In the genomic region with DNA sequence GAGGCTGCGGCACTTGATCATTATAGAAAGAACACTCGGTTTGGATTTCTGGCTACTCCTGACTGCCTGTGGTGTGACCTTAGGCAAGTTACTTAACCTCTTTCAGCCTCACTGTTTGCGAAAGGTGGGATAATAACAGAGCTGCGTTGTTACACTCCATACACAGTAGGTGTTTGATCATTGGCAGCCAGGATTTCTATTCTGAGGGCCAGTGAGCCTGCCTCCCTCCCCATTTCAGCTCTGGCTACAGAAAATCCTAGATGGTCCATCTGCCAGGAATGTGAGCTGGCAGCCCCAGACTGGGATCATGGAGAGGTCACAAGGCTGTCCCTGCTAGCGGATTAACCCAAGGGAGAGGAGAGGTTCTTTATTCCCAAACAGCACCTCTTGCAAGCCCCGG, we compare ENCODE assay signal across 34 cellular contexts. TPM values are rescaled to one million over a fixed set of nuclear protein-coding genes. Genes with fewer than 3 reads are reported as not detected.
DNase-seq lines count a peak whose midpoint lies in the region; ATAC-seq lines count a peak whose summit lies in the region.
"Had no signal": no experiment of that assay in that cellular context is flagged by ENCODE, and none has a peak within 500 bp of the region (broad histone marks: within the 10 kb centered on the region; RNA-seq: fewer than 3 reads in every experiment).

No MANE protein-coding gene starts in this region.

- no peak for ATAC-seq in HG03135 (IDR thresholded peaks at IDR 0.05; ENCODE audit: unreplicated experiment)
- ATAC-seq: activated naive CD8-positive, alpha-beta T cell treated with anti-CD3 and anti-CD28 coated beads, Interleukin-2, amount 50 U/mL, for 24 hours; HCT116; heart left ventricle; pancreas had no signal

- no peaks in the 10 kb centered on the region for H3K9me3 Mint-ChIP-seq in activated CD4-positive, alpha-beta T cell treated with anti-CD3 and anti-CD28 coated beads, Interleukin-2, amount 10 ng/mL, durations not matched to agents 7 days and 5 days
- H3K9me3 Mint-ChIP-seq: activated naive CD8-positive, alpha-beta T cell treated with anti-CD3 and anti-CD28 coated beads, Interleukin-2, amount 50 U/mL, for 24 hours; nephron; T-helper 2 cell treated with Interferon-gamma antibody and Interleukin-4, amounts not matched to agents 5 μg/mL and 100 μg/mL, for 36 hours had no signal

- CTCF ChIA-PET in activated CD4-positive, alpha-beta T cell treated with anti-CD3 and anti-CD28 coated beads, Interleukin-2, amount 10 ng/mL, durations not matched to agents 7 days and 5 days (lab: Charles Lee), result no interaction called here

- H3K36me3 ChIP-seq in muscle layer of duodenum (ENCODE audit: control insufficient read depth in 1 of 2, insufficient read depth in 2 of 2, low read length in 2 of 2), result no peaks in the 10 kb centered on the region
- H3K36me3 ChIP-seq: BLaER1 treated with 17β-estradiol and CSF1 and Interleukin-3, amounts not matched to agents 10 nM and 100 nM; heart left ventricle; pancreas; spleen had no signal

- H3K36me3 Mint-ChIP-seq in activated CD4-positive, alpha-beta T cell treated with anti-CD3 and anti-CD28 coated beads, Interleukin-2, amount 10 ng/mL, durations not matched to agents 7 days and 5 days (ENCODE audit: low read depth), result peaks cover 2% of the 10 kb centered on the region

- peak overlapping the region in 1 of 2 donors; percentile 18 for H3K4me3 ChIP-seq in muscle layer of duodenum (ENCODE audit: low read depth in 1 of 2, low read length in 2 of 2)
- H3K4me3 ChIP-seq: BLaER1 treated with 17β-estradiol and CSF1 and Interleukin-3, amounts not matched to agents 10 nM and 100 nM; heart left ventricle; lung; pancreas; spleen had no signal

- H3K27me3 Mint-ChIP-seq in activated CD4-positive, alpha-beta T cell treated with anti-CD3 and anti-CD28 coated beads, Interleukin-2, amount 10 ng/mL, durations not matched to agents 7 days and 5 days, result peaks cover 35% of the 10 kb centered on the region

- peaks cover 4% of the 10 kb centered on the region for H3K4me1 Mint-ChIP-seq in activated CD4-positive, alpha-beta T cell treated with anti-CD3 and anti-CD28 coated beads, Interleukin-2, amount 10 ng/mL, durations not matched to agents 7 days and 5 days

- H3K27me3 ChIP-seq in muscle layer of duodenum (ENCODE audit: low read depth, low read length), result peaks cover 5% of the 10 kb centered on the region

- H3K9me3 ChIP-seq in muscle layer of duodenum (ENCODE audit: control insufficient read depth in 1 of 2, low read length in 2 of 2), result no peaks in the 10 kb centered on the region
- H3K9me3 ChIP-seq: BLaER1 treated with 17β-estradiol and CSF1 and Interleukin-3, amounts not matched to agents 10 nM and 100 nM; heart left ventricle; pancreas had no signal

- H3K4me3 Mint-ChIP-seq in activated CD4-positive, alpha-beta T cell treated with anti-CD3 and anti-CD28 coated beads, Interleukin-2, amount 10 ng/mL, durations not matched to agents 7 days and 5 days, result no peak overlapping the region
- H3K4me3 Mint-ChIP-seq: activated naive CD8-positive, alpha-beta T cell treated with anti-CD3 and anti-CD28 coated beads, Interleukin-2, amount 50 U/mL, for 24 hours; T-helper 2 cell treated with Interferon-gamma antibody and Interleukin-4, amounts not matched to agents 5 μg/mL and 100 μg/mL, for 36 hours had no signal

- POLR2A ChIA-PET in activated CD4-positive, alpha-beta T cell treated with anti-CD3 and anti-CD28 coated beads, Interleukin-2, amount 10 ng/mL, durations not matched to agents 7 days and 5 days (lab: Charles Lee), result no interaction called here

- H3K27ac ChIP-seq in muscle layer of duodenum (ENCODE audit: low read length), result peak overlapping the region; percentile 8
- H3K27ac ChIP-seq: BLaER1 treated with 17β-estradiol and CSF1 and Interleukin-3, amounts not matched to agents 10 nM and 100 nM; HL-60; pancreas; VCaP had no signal

- H3K27ac Mint-ChIP-seq in activated CD4-positive, alpha-beta T cell treated with anti-CD3 and anti-CD28 coated beads, Interleukin-2, amount 10 ng/mL, durations not matched to agents 7 days and 5 days, result no peak overlapping the region
- H3K27ac Mint-ChIP-seq: activated naive CD8-positive, alpha-beta T cell treated with anti-CD3 and anti-CD28 coated beads, Interleukin-2, amount 50 U/mL, for 24 hours; nephron; T-helper 2 cell treated with Interferon-gamma antibody and Interleukin-4, amounts not matched to agents 5 μg/mL and 100 μg/mL, for 36 hours had no signal

- H3K4me1 ChIP-seq in muscle layer of duodenum (ENCODE audit: control insufficient read depth in 1 of 2, insufficient read depth in 2 of 2, low read length in 2 of 2), result peaks cover 0 to 45% of the 10 kb centered on the region in 2 donors

- DNase-seq in HT-29 (ENCODE audit: low spot score) (peak; percentile 36), NCI-H524 (lab: John Stamatoyannopoulos, UW) (peak; percentile 74 to 84), cerebellum (ENCODE audit: low spot score) (peak; percentile 68), H4 (ENCODE audit: low spot score) (no peak), GF-D8 (lab: John Stamatoyannopoulos, UW) (no peak)
- no peak for DNase-seq in activated CD4-positive, alpha-beta T cell treated with anti-CD3 and anti-CD28 coated beads, Interleukin-2, amount 10 ng/mL, durations not matched to agents 7 days and 5 days
- DNase-seq: activated CD4-positive, alpha-beta T cell treated with anti-CD3 and anti-CD28 coated beads for 48 hours; activated gamma-delta T cell; activated naive CD8-positive, alpha-beta T cell treated with anti-CD3 and anti-CD28 coated beads, Interleukin-2, amount 50 U/mL, for 24 hours; activated T-cell treated with anti-CD3 and anti-CD28 coated beads, Interleukin-2, amount 50 U/mL, for 1 hour; COR-L47; effector CD4-positive, alpha-beta T cell; heart left ventricle; IMR-90; NCI-H1048; NCI-H2029; NCI-H345; pancreas; retina; SHP77; spleen had no signal

RNA-seq across cellular contexts. Expression of gene KCNB1, which starts 2.7 kb away (rescaled TPM):
- not detected in 2 replicates for total RNA-seq in HT-29 (2014; rRNA removed; shearing (Covaris generic))
- 10.0 TPM for total RNA-seq in cerebellum
- 0.02 TPM in 1 of 2 replicates, not detected in the other for total RNA-seq in H4 (2014; rRNA removed; shearing (Covaris generic))
- total RNA-seq in activated CD4-positive, alpha-beta T cell treated with anti-CD3 and anti-CD28 coated beads, Interleukin-2, amount 10 ng/mL, durations not matched to agents 7 days and 5 days, result under 1 TPM in 1 of 2 experiments, not detected in 1; 0.07 TPM
- total RNA-seq: activated CD8-positive, alpha-beta memory T cell treated with anti-CD3 and anti-CD28 coated beads for 36 hours; epithelial cell of proximal tubule; fibroblast of villous mesenchyme; IMR-90; kidney epithelial cell had no signal

Comparison
In these comparisons a context has a peak if more than half of its experiments do, and no peak if none do; other contexts are left out.
1. DNase-seq: peak in HT-29 (single experiment), NCI-H524 (2 of 2) and cerebellum (single experiment); none in H4 (single experiment), GF-D8 (single experiment) and activated CD4-positive, alpha-beta T cell treated with anti-CD3 and anti-CD28 coated beads, Interleukin-2, amount 10 ng/mL, durations not matched to agents 7 days and 5 days (single experiment).
2. RNA of gene KCNB1, which starts 2.7 kb away (total RNA-seq): 10.0 TPM in cerebellum (single experiment); 0.07 TPM in activated CD4-positive, alpha-beta T cell treated with anti-CD3 and anti-CD28 coated beads, Interleukin-2, amount 10 ng/mL, durations not matched to agents 7 days and 5 days, 0.02 TPM in H4 and not detected in HT-29; every median in the first group is over 10 times any median in the second.